In genomic region chr14:65709576-65709975, GRCh38 we compare ENCODE assay signal across 32 cellular contexts.
DNase-seq lines count a peak whose midpoint lies in the region; ATAC-seq and TF ChIP-seq lines count a peak whose summit lies in the region.
"Had no signal": no experiment of that assay in that cellular context is flagged by ENCODE, and none has a peak within 500 bp of the region (broad histone marks: within the 10 kb centered on the region; RNA-seq: fewer than 3 reads in every experiment).

No MANE protein-coding gene starts in this region.

- POLR2A ChIA-PET in CD4-positive, alpha-beta memory T cell (lab: Charles Lee; ENCODE audit: partially characterized antibody): no interaction called here

- intact Hi-C loops in CD4-positive, alpha-beta memory T cell (cut with micrococcal nuclease): no loop called here
- intact Hi-C loops in adrenal gland (cut with DNase I): no loop called here
- intact Hi-C loops in stomach (cut with DNase I; ENCODE audit: low total_unique reads): no loop called here
- intact Hi-C loops in activated T-helper 2 cell treated with anti-CD3 and anti-CD28 coated beads, Interferon-gamma antibody, Interleukin-2, Interleukin-4, amounts not matched to agents 10 μg/mL and 5 μg/mL and 100 μg/mL, durations not matched to agents 14 hours and 24 hours and 36 hours (cut with micrococcal nuclease): loop anchor here (10.0 kb wide), 3 partner anchors 95 to 495 kb away; no protein-coding TSS in a partner anchor
- intact Hi-C loops in lower leg skin (cut with DNase I; ENCODE audit: low total_unique reads): no loop called here

- peaks cover 9 to 30% (median 27%) of the 10 kb centered on the region in 4 donors for H3K4me1 Mint-ChIP-seq in CD4-positive, alpha-beta memory T cell
- peaks cover 5% of the 10 kb centered on the region for H3K4me1 Mint-ChIP-seq in activated T-helper 2 cell treated with anti-CD3 and anti-CD28 coated beads, Interferon-gamma antibody, Interleukin-2, Interleukin-4, amounts not matched to agents 10 μg/mL and 5 μg/mL and 100 μg/mL, durations not matched to agents 14 hours and 24 hours and 36 hours (ENCODE audit: low read depth)

- H3K9me3 ChIP-seq in CD4-positive, alpha-beta memory T cell (ENCODE audit: control insufficient read depth in 1 of 2, low read length in 2 of 2): no peaks in the 10 kb centered on the region
- H3K9me3 ChIP-seq in adrenal gland (replicated peaks in 1 of 3): peaks cover 0 to 6% (median 3%) of the 10 kb centered on the region in 3 donors
- H3K9me3 ChIP-seq in fibroblast of lung (ENCODE audit: control insufficient read depth, insufficient read depth, low read depth, low read length): no peaks in the 10 kb centered on the region
- peaks cover 0 to 18% (median 9%) of the 10 kb centered on the region in 4 donors for H3K9me3 ChIP-seq in stomach
- H3K9me3 ChIP-seq: ovary, thyroid gland had no signal

- H3K4me3 ChIP-seq in CD4-positive, alpha-beta memory T cell (ENCODE audit: low read length in 2 of 2): no peak overlapping the region
- H3K4me3 ChIP-seq in adrenal gland (no peak overlapping the region), fibroblast of lung (replicated peaks in 1 of 4; ENCODE audit: control extremely low read depth in 1 of 4, insufficient read depth in 1 of 4, low read depth in 3 of 4, low read length in 4 of 4) (no peak overlapping the region), stomach (no peak overlapping the region), lower leg skin (ENCODE audit: low read depth, poor library complexity, severe bottlenecking) (no peak overlapping the region)
- H3K4me3 ChIP-seq: BLaER1, ovary, spleen, thyroid gland had no signal

- peaks cover 2 to 16% (median 10%) of the 10 kb centered on the region in 8 donors for H3K9me3 Mint-ChIP-seq in CD4-positive, alpha-beta memory T cell
- H3K9me3 Mint-ChIP-seq in activated T-helper 2 cell treated with anti-CD3 and anti-CD28 coated beads, Interferon-gamma antibody, Interleukin-2, Interleukin-4, amounts not matched to agents 10 μg/mL and 5 μg/mL and 100 μg/mL, durations not matched to agents 14 hours and 24 hours and 36 hours: peaks cover 39% of the 10 kb centered on the region

- H4K20me1 ChIP-seq in fibroblast of lung (ENCODE audit: control insufficient read depth, extremely low read depth, insufficient read depth, low read length): no peaks in the 10 kb centered on the region
- H4K20me1 ChIP-seq: BLaER1 had no signal

- no peak overlapping the region for H3K4me2 ChIP-seq in fibroblast of lung (ENCODE audit: extremely low read depth, insufficient read depth, low read length)
- H3K4me2 ChIP-seq: BLaER1, KMS-11 had no signal

- no peaks in the 10 kb centered on the region for H3K27me3 ChIP-seq in CD4-positive, alpha-beta memory T cell (ENCODE audit: insufficient read depth, low read length)
- H3K27me3 ChIP-seq in adrenal gland (no peaks in the 10 kb centered on the region), fibroblast of lung (ENCODE audit: control insufficient read depth, insufficient read depth, low read length) (no peaks in the 10 kb centered on the region), stomach (no peaks in the 10 kb centered on the region)
- H3K27me3 ChIP-seq: BLaER1, ovary, spleen, thyroid gland had no signal

- H3K9ac ChIP-seq in fibroblast of lung (ENCODE audit: insufficient read depth, low read length): no peak overlapping the region
- H3K9ac ChIP-seq: BLaER1, KMS-11 had no signal

- H3K4me3 Mint-ChIP-seq in CD4-positive, alpha-beta memory T cell: peak overlapping the region in 1 of 8 donors; percentile 20
- H3K4me3 Mint-ChIP-seq in activated T-helper 2 cell treated with anti-CD3 and anti-CD28 coated beads, Interferon-gamma antibody, Interleukin-2, Interleukin-4, amounts not matched to agents 10 μg/mL and 5 μg/mL and 100 μg/mL, durations not matched to agents 14 hours and 24 hours and 36 hours (ENCODE audit: low read depth): no peak overlapping the region
- H3K4me3 Mint-ChIP-seq: activated naive CD8-positive, alpha-beta T cell; neural crest cell; stimulated activated naive CD8-positive, alpha-beta T cell treated with anti-CD3 and anti-CD28 coated beads, Interleukin-15, Interleukin-2, amounts not matched to agents 100 ng/mL and 50 ng/mL, for 24 hours had no signal

- no peak for ATAC-seq in GM19397 (IDR thresholded peaks at IDR 0.05; ENCODE audit: unreplicated experiment)
- ATAC-seq: HCT116, left colon, right cardiac atrium had no signal

- no peak overlapping the region for H3K27ac ChIP-seq in CD4-positive, alpha-beta memory T cell (ENCODE audit: low read depth, low read length)
- H3K27ac ChIP-seq in adrenal gland (peak overlapping the region in 1 of 5 donors; percentile 18), fibroblast of lung (ENCODE audit: insufficient read depth, low read length) (no peak overlapping the region), stomach (peak overlapping the region in 1 of 5 donors; percentile 9)
- H3K27ac ChIP-seq: BLaER1, KMS-11, ovary, spleen, thyroid gland, WERI-Rb-1 had no signal

- TF ChIP-seq EP300 in stomach (IDR thresholded peaks at IDR 0.05): no peak

- H3K36me3 ChIP-seq in CD4-positive, alpha-beta memory T cell (ENCODE audit: insufficient read depth, low read length): no peaks in the 10 kb centered on the region
- H3K36me3 ChIP-seq in adrenal gland (replicated peaks in 1 of 2) (no peaks in the 10 kb centered on the region), fibroblast of lung (ENCODE audit: control insufficient read depth, insufficient read depth, low read length) (no peaks in the 10 kb centered on the region), stomach (peaks cover 0 to 9% (median 6%) of the 10 kb centered on the region in 4 donors)
- H3K36me3 ChIP-seq: ovary, thyroid gland, WERI-Rb-1 had no signal

- H2AFZ ChIP-seq in fibroblast of lung (ENCODE audit: low read length): no peak overlapping the region

- no peaks in the 10 kb centered on the region for H3K79me2 ChIP-seq in fibroblast of lung (ENCODE audit: control insufficient read depth, insufficient read depth, low read length)

- TF ChIP-seq CTCF in adrenal gland (IDR thresholded peaks at IDR 0.05) (no peak), fibroblast of lung (conservative IDR thresholded peaks at IDR 0.05 in 1 of 2, IDR thresholded peaks at IDR 0.05 in 1 of 2; ENCODE audit: low read depth in 1 of 2, low read length in 2 of 2) (no peak), stomach (IDR thresholded peaks at IDR 0.05) (no peak), lower leg skin (IDR thresholded peaks at IDR 0.05) (no peak)

- no peak for DNase-seq in CD4-positive, alpha-beta memory T cell
- DNase-seq in adrenal gland: peak; percentile 21 to 63 (median 34)
- DNase-seq in fibroblast of lung (ENCODE audit: low read depth in 2 of 2): peak; percentile 8 to 18
- peak; percentile 42 for DNase-seq in stomach
- no peak for DNase-seq in activated effector memory CD4-positive, alpha-beta T cell treated with Interleukin-2 at 50 U/mL for 16 hours
- no peak for DNase-seq in activated T-helper 2 cell treated with anti-CD3 and anti-CD28 coated beads, Interferon-gamma antibody, Interleukin-2, Interleukin-4, amounts not matched to agents 10 μg/mL and 5 μg/mL and 100 μg/mL, durations not matched to agents 14 hours and 24 hours and 36 hours (ENCODE audit: low spot score)
- no peak for DNase-seq in lower leg skin (ENCODE audit: low spot score in 2 of 2)
- DNase-seq: activated CD4-positive, alpha-beta T cell treated with anti-CD3 and anti-CD28 coated beads for 4 hours; activated T-cell treated with anti-CD3 and anti-CD28 coated beads for 4 hours; anterior cingulate cortex; COR-L47; hypothalamus; left colon; mesenchymal stem cell; MV-4-11; NCI-H1436; NCI-H2081; NCI-H526 treated with DMSO at 0.1 percent for 48 hours; ovary; Right ventricle myocardium superior; spleen; stimulated activated CD4-positive, alpha-beta T cell treated with anti-CD3 and anti-CD28 coated beads, Interleukin-2, amount 100 ng/mL, for 24 hours; thyroid gland; WERI-Rb-1 had no signal

- CTCF ChIA-PET in CD4-positive, alpha-beta memory T cell (lab: Charles Lee; ENCODE audit: partially characterized antibody): no interaction called here

- TF ChIP-seq POLR2A in adrenal gland (IDR thresholded peaks at IDR 0.05) (no peak), stomach (IDR thresholded peaks at IDR 0.05) (no peak), lower leg skin (IDR thresholded peaks at IDR 0.05) (no peak)

- H3K27ac Mint-ChIP-seq in CD4-positive, alpha-beta memory T cell: peak overlapping the region in 4 of 7 donors; percentile 29 to 62 (median 57)
- H3K27ac Mint-ChIP-seq in activated T-helper 2 cell treated with anti-CD3 and anti-CD28 coated beads, Interferon-gamma antibody, Interleukin-2, Interleukin-4, amounts not matched to agents 10 μg/mL and 5 μg/mL and 100 μg/mL, durations not matched to agents 14 hours and 24 hours and 36 hours: no peak overlapping the region
- H3K27ac Mint-ChIP-seq: activated naive CD8-positive, alpha-beta T cell; stimulated activated naive CD8-positive, alpha-beta T cell treated with anti-CD3 and anti-CD28 coated beads, Interleukin-15, Interleukin-2, amounts not matched to agents 100 ng/mL and 50 ng/mL, for 24 hours had no signal

- 32 to 49% (median 43%) methylated on average over 6 of the region's 6 CpGs for WGBS in adrenal gland, 4 donors
- WGBS in stomach, 5 donors: 23 to 49% (median 42%) methylated on average over 6 of the region's 6 CpGs
- 50 to 51% methylated on average over 6 of the region's 6 CpGs for WGBS in lower leg skin, 2 donors

- H3K4me1 ChIP-seq in CD4-positive, alpha-beta memory T cell (ENCODE audit: insufficient read depth, low read length): no peaks in the 10 kb centered on the region
- H3K4me1 ChIP-seq in adrenal gland (replicated peaks in 1 of 2) (peaks cover 0 to 6% of the 10 kb centered on the region in 2 donors), fibroblast of lung (ENCODE audit: control insufficient read depth, extremely low read depth, insufficient read depth, low read length) (no peaks in the 10 kb centered on the region), stomach (peaks cover 0 to 16% (median 7%) of the 10 kb centered on the region in 4 donors)
- H3K4me1 ChIP-seq: BLaER1, spleen, thyroid gland had no signal

- no peaks in the 10 kb centered on the region for H3K27me3 Mint-ChIP-seq in CD4-positive, alpha-beta memory T cell
- H3K27me3 Mint-ChIP-seq in activated T-helper 2 cell treated with anti-CD3 and anti-CD28 coated beads, Interferon-gamma antibody, Interleukin-2, Interleukin-4, amounts not matched to agents 10 μg/mL and 5 μg/mL and 100 μg/mL, durations not matched to agents 14 hours and 24 hours and 36 hours (ENCODE audit: low read depth): no peaks in the 10 kb centered on the region
- H3K27me3 Mint-ChIP-seq: activated naive CD8-positive, alpha-beta T cell; stimulated activated naive CD8-positive, alpha-beta T cell treated with anti-CD3 and anti-CD28 coated beads, Interleukin-15, Interleukin-2, amounts not matched to agents 100 ng/mL and 50 ng/mL, for 24 hours had no signal

- H3K36me3 Mint-ChIP-seq in CD4-positive, alpha-beta memory T cell: peaks cover 15 to 46% of the 10 kb centered on the region in 2 donors
- peaks cover 60% of the 10 kb centered on the region for H3K36me3 Mint-ChIP-seq in activated T-helper 2 cell treated with anti-CD3 and anti-CD28 coated beads, Interferon-gamma antibody, Interleukin-2, Interleukin-4, amounts not matched to agents 10 μg/mL and 5 μg/mL and 100 μg/mL, durations not matched to agents 14 hours and 24 hours and 36 hours (ENCODE audit: low read depth)

Comparison
In these comparisons a context has a peak if more than half of its experiments do, and no peak if none do; other contexts are left out.
1. DNase-seq: peak in adrenal gland (7 of 7), fibroblast of lung (2 of 2) and stomach (single experiment); none in CD4-positive, alpha-beta memory T cell (0 of 5), activated effector memory CD4-positive, alpha-beta T cell treated with Interleukin-2 at 50 U/mL for 16 hours (single experiment), activated T-helper 2 cell treated with anti-CD3 and anti-CD28 coated beads, Interferon-gamma antibody, Interleukin-2, Interleukin-4, amounts not matched to agents 10 μg/mL and 5 μg/mL and 100 μg/mL, durations not matched to agents 14 hours and 24 hours and 36 hours (single experiment) and lower leg skin (0 of 2).